Comparison of ENCODE assay signal across 6 cellular contexts in the genomic region with DNA sequence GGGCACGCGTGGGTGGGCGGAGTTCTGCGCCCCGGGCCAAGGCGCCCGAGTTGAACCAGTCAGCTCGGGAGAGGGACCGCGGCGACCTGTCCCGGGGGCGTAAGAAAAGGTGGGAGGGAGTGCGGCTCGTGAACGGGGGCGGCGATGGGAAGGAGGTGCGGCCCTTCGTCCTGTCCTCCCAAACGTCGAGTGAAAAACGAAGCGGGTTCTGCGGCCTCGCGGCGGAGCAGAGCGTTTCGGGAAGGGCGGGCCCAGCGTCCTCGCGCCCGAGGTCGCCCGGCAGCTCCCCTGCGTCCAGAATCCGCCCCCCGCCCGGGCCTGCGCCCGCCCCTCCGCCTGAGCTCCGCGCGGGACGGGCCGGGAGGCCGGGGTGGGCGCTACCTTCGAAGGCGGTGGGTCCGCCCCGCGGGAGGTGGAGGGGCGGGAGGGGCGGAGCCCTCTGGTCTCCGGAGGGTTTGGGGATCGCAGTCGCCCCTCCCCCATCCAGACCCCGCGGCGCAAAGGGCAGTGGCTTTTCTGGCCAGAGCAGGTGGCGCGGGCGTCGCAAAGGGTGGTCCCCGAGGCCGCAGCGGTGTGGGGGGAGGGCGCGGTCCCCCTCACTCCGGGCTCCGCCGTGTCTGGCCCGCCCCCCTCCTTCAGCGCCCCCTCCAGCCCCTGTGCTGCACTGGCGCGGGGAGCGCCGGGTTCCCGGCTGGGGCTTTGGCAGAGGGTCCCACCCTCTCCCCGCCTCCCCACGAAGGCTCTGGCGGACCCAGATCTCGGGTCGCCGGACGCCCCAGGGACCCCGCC. TPM values are rescaled to one million over a fixed set of nuclear protein-coding genes. Genes with fewer than 3 reads are reported as not detected.
DNase-seq lines count a peak whose midpoint lies in the region; ATAC-seq lines count a peak whose summit lies in the region.

No MANE protein-coding gene starts in this region.

- peaks cover 50% of the 10 kb centered on the region for H3K27me3 Mint-ChIP-seq in activated naive CD4-positive, alpha-beta T cell treated with anti-CD3 and anti-CD28 coated beads, Interleukin-2, amount 10 ng/mL, durations not matched to agents 7 days and 5 days

- no peaks in the 10 kb centered on the region for H3K36me3 ChIP-seq in mesendoderm (ENCODE audit: control insufficient read depth, insufficient read depth, low read length)

- peak overlapping the region; percentile 42 for H3K4me3 ChIP-seq in mesendoderm (ENCODE audit: low read length)

- no peaks in the 10 kb centered on the region for H3K27me3 ChIP-seq in mesendoderm (ENCODE audit: insufficient read depth, low read length, poor library complexity)

- peaks cover 3% of the 10 kb centered on the region for H3K4me1 ChIP-seq in mesendoderm (ENCODE audit: control insufficient read depth, low read depth, low read length)

- H2BK120ac ChIP-seq in mesendoderm (ENCODE audit: low read depth, low read length), result no peak overlapping the region

- peak overlapping the region; percentile 73 for H3K56ac ChIP-seq in mesendoderm (ENCODE audit: low read length)

- no peak overlapping the region for H3K27ac Mint-ChIP-seq in activated naive CD4-positive, alpha-beta T cell treated with anti-CD3 and anti-CD28 coated beads, Interleukin-2, amount 10 ng/mL, durations not matched to agents 7 days and 5 days

- H3K27ac ChIP-seq in mesendoderm (ENCODE audit: low read depth, low read length), result no peak overlapping the region

- H2BK15ac ChIP-seq in mesendoderm (replicated peaks; ENCODE audit: low read depth), result no peak overlapping the region

- H3K79me1 ChIP-seq in mesendoderm (ENCODE audit: low read length), result no peaks in the 10 kb centered on the region

- no peaks in the 10 kb centered on the region for H3K36me3 Mint-ChIP-seq in activated naive CD4-positive, alpha-beta T cell treated with anti-CD3 and anti-CD28 coated beads, Interleukin-2, amount 10 ng/mL, durations not matched to agents 7 days and 5 days

- peak overlapping the region; percentile 65 for H3K9ac ChIP-seq in mesendoderm (ENCODE audit: low read length)

- peaks cover 22% of the 10 kb centered on the region for H3K4me1 Mint-ChIP-seq in activated naive CD4-positive, alpha-beta T cell treated with anti-CD3 and anti-CD28 coated beads, Interleukin-2, amount 10 ng/mL, durations not matched to agents 7 days and 5 days

- no peak overlapping the region for H4K5ac ChIP-seq in mesendoderm (ENCODE audit: low read length)

- CTCF ChIA-PET in activated naive CD4-positive, alpha-beta T cell treated with anti-CD3 and anti-CD28 coated beads, Interleukin-2, amount 10 ng/mL, durations not matched to agents 7 days and 5 days (lab: Charles Lee), result no interaction called here

- ATAC-seq in HG02884 (IDR thresholded peaks at IDR 0.05; ENCODE audit: unreplicated experiment), result no peak
- ATAC-seq in GM19395 (IDR thresholded peaks at IDR 0.05; ENCODE audit: unreplicated experiment), result no peak

- H3K79me2 ChIP-seq in mesendoderm (ENCODE audit: control insufficient read depth, insufficient read depth, low read length), result no peaks in the 10 kb centered on the region

- no peak overlapping the region for H3K4ac ChIP-seq in mesendoderm (ENCODE audit: low read depth, low read length)

- H3K23ac ChIP-seq in mesendoderm (ENCODE audit: low read length), result no peak overlapping the region

- no peak overlapping the region for H3K18ac ChIP-seq in mesendoderm (ENCODE audit: low read length)

- H3K4me3 Mint-ChIP-seq in activated naive CD4-positive, alpha-beta T cell treated with anti-CD3 and anti-CD28 coated beads, Interleukin-2, amount 10 ng/mL, durations not matched to agents 7 days and 5 days, result peak overlapping the region; percentile 67

- H2BK5ac ChIP-seq in mesendoderm (ENCODE audit: low read length), result no peak overlapping the region

- no peak overlapping the region for H2AK5ac ChIP-seq in mesendoderm (ENCODE audit: low read length)

- no peak overlapping the region for H4K8ac ChIP-seq in mesendoderm (ENCODE audit: low read depth, low read length)

- peak overlapping the region; percentile 67 for H3K4me2 ChIP-seq in mesendoderm (ENCODE audit: low read length)

- DNase-seq in DMS 273 (lab: John Stamatoyannopoulos, UW; ENCODE audit: unreplicated experiment) (peak; percentile 70), DMS 273 treated with DMSO at 0.1 percent for 48 hours (lab: John Stamatoyannopoulos, UW) (no peak), mesendoderm (peak; percentile 51)
- DNase-seq in activated naive CD4-positive, alpha-beta T cell treated with anti-CD3 and anti-CD28 coated beads, Interleukin-2, amount 10 ng/mL, durations not matched to agents 7 days and 5 days, result peak; percentile 66

- no CpG with 5 or more reads among the region's 91 CpGs for WGBS in mesendoderm (ENCODE audit: extremely low coverage, insufficient coverage, low lambda C conversion rate)

- no peaks in the 10 kb centered on the region for H3K9me3 Mint-ChIP-seq in activated naive CD4-positive, alpha-beta T cell treated with anti-CD3 and anti-CD28 coated beads, Interleukin-2, amount 10 ng/mL, durations not matched to agents 7 days and 5 days

RNA-seq across cellular contexts. Expression of gene STMN3, which starts 0.8 kb away (rescaled TPM):
- polyA plus RNA-seq in mesendoderm (2013, experiment 1 of 2), result 14.8 TPM
- polyA plus RNA-seq in mesendoderm (2013, experiment 2 of 2), result 15.4 TPM

RNA-seq across cellular contexts. Expression of gene RTEL1, which starts 5.7 kb away (rescaled TPM):
- polyA plus RNA-seq in mesendoderm (2013, experiment 1 of 2), result 15.8 TPM
- polyA plus RNA-seq in mesendoderm (2013, experiment 2 of 2), result 14.6 TPM

RNA-seq across cellular contexts. Expression of gene GMEB2, which starts 25.5 kb away (rescaled TPM):
- 12.5 TPM for polyA plus RNA-seq in mesendoderm (2013, experiment 1 of 2)
- 11.8 TPM for polyA plus RNA-seq in mesendoderm (2013, experiment 2 of 2)

RNA-seq across cellular contexts. Expression of gene TNFRSF6B, which starts 44.1 kb away (rescaled TPM):
- 0.69 TPM for polyA plus RNA-seq in mesendoderm (2013, experiment 1 of 2)
- 0.43 TPM for polyA plus RNA-seq in mesendoderm (2013, experiment 2 of 2)

RNA-seq across cellular contexts. Expression of gene ARFRP1, which starts 55.4 kb away (rescaled TPM):
- 6.7 TPM for polyA plus RNA-seq in mesendoderm (2013, experiment 1 of 2)
- polyA plus RNA-seq in mesendoderm (2013, experiment 2 of 2), result 7.2 TPM
